ENCODE assay signal across 11 cellular contexts in genomic region chr15:50854594-50855490, GRCh38. TPM values are rescaled to one million over a fixed set of nuclear protein-coding genes. Genes with fewer than 3 reads are reported as not detected.
DNase-seq lines count a peak whose midpoint lies in the region; ATAC-seq, FAIRE-seq and TF ChIP-seq lines count a peak whose summit lies in the region.
"Had no signal": no experiment of that assay in that cellular context is flagged by ENCODE, and none has a peak within 500 bp of the region (broad histone marks: within the 10 kb centered on the region; RNA-seq: fewer than 3 reads in every experiment).

No MANE protein-coding gene starts in this region.

- TF ChIP-seq CTCF in smooth muscle cell (IDR thresholded peaks at IDR 0.05; ENCODE audit: borderline replicate concordance, insufficient read depth, poor library complexity, severe bottlenecking): no peak

- no peak overlapping the region for H3K4me2 ChIP-seq in smooth muscle cell

- WGBS in smooth muscle cell (ENCODE audit: low lambda C conversion rate): 67% methylated on average over 4 of the region's 4 CpGs

- no peak for FAIRE-seq in RCC 7860 (lab: Jason Lieb, UNC)

- no peak overlapping the region for H3K9ac ChIP-seq in smooth muscle cell (ENCODE audit: low read depth)
- H3K9ac ChIP-seq: parathyroid adenoma had no signal

- no peaks in the 10 kb centered on the region for H3F3A ChIP-seq in smooth muscle cell (ENCODE audit: low read depth)

- no peaks in the 10 kb centered on the region for H3K27me3 ChIP-seq in smooth muscle cell (ENCODE audit: low read depth)

- H3K79me2 ChIP-seq in smooth muscle cell (ENCODE audit: low read depth): no peaks in the 10 kb centered on the region
- H3K79me2 ChIP-seq: parathyroid adenoma had no signal

- peak overlapping the region; percentile 23 for H3K27ac ChIP-seq in smooth muscle cell (ENCODE audit: low read depth)
- H3K27ac ChIP-seq: coronary artery, parathyroid adenoma, thoracic aorta had no signal

- H2AFZ ChIP-seq in smooth muscle cell (ENCODE audit: low read depth): no peak overlapping the region
- H2AFZ ChIP-seq: parathyroid adenoma had no signal

- no peak overlapping the region for H3K4me3 ChIP-seq in smooth muscle cell
- H3K4me3 ChIP-seq: coronary artery, thoracic aorta had no signal

- peak; percentile 97 for ATAC-seq in GM19328 (IDR thresholded peaks at IDR 0.05; ENCODE audit: unreplicated experiment)
- peak; percentile 92 for ATAC-seq in HG03039 (IDR thresholded peaks at IDR 0.05; ENCODE audit: unreplicated experiment)

- H3K9me3 ChIP-seq in smooth muscle cell (replicated peaks; ENCODE audit: low read depth): no peaks in the 10 kb centered on the region
- H3K9me3 ChIP-seq: thoracic aorta had no signal

- H3K4me1 ChIP-seq in smooth muscle cell (ENCODE audit: low read depth): no peaks in the 10 kb centered on the region
- H3K4me1 ChIP-seq: parathyroid adenoma had no signal

- no peaks in the 10 kb centered on the region for H4K20me1 ChIP-seq in smooth muscle cell (ENCODE audit: low read depth)

- H3K36me3 ChIP-seq in smooth muscle cell (ENCODE audit: low read depth): no peaks in the 10 kb centered on the region
- H3K36me3 ChIP-seq: thoracic aorta had no signal

- DNase-seq in SKM-1 (lab: John Stamatoyannopoulos, UW; ENCODE audit: unreplicated experiment) (peak; percentile 91), smooth muscle cell (lab: John Stamatoyannopoulos, UW; ENCODE audit: unreplicated experiment) (no peak), RCC 7860 (ENCODE audit: low spot score) (no peak), Ammon's horn (ENCODE audit: low spot score) (no peak), NCI-H345 (lab: John Stamatoyannopoulos, UW) (no peak), hepatic stellate cell (ENCODE audit: low spot score) (no peak)

RNA-seq across cellular contexts. Expression of gene AP4E1, which starts 53.6 kb away (rescaled TPM):
- 8.2 and 13.4 TPM in 2 replicates for total RNA-seq in smooth muscle cell
- 2.3 and 3.5 TPM in 2 replicates for polyA plus RNA-seq in smooth muscle cell
